8 cellular contexts compared by ENCODE assay signal in the genomic region with DNA sequence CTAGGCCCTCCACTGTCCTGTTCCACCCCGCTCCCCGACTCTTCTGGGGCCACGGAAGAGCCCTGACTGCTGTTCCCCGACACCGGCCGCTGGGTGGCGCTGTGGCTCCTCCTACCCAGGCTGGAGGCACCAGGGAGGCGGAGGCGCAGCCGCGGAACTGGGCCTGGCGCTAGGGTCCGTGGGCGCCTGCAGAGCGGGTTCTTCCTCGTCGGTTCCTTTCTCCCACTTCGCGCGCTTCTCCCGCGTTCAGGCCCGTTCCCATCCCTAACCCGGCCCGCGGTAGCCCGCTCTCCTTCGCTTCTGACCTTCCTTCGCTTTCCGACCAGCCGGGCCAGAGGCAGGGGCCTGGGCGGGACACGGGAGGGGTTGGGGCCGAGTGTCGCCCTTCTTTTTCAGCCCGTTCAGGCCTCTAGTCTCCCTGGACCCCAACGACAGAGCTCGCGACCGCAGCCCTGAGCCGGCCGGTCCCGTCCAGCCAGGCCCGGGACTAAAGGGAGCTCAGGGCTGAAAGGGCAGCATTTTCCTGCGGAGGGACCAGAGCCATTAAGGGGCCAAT. TPM values are rescaled to one million over a fixed set of nuclear protein-coding genes. Genes with fewer than 3 reads are reported as not detected.
DNase-seq lines count a peak whose midpoint lies in the region; ATAC-seq, FAIRE-seq and TF ChIP-seq lines count a peak whose summit lies in the region.

No MANE protein-coding gene starts in this region.

- no peak for FAIRE-seq in frontal cortex (lab: Jason Lieb, UNC)

- POLR2A ChIA-PET in Panc1 (lab: Charles Lee), result interaction anchor here (0.5 kb wide), 1 partner anchor 74 kb away, joined by 3 read pairs; no protein-coding TSS in a partner anchor

- intact Hi-C loops in Panc1 (cut with micrococcal nuclease; ENCODE audit: unreplicated experiment), result loop anchor here (5.0 to 10.0 kb wide), 2 partner anchors 79 to 556 kb away; a partner anchor contains a TSS
- intact Hi-C loops in ovary (cut with DNase I), result loop anchor here in 3 of 4 donors (5.0 to 10.0 kb wide), 3 partner anchors 79 to 559 kb away; a partner anchor contains a TSS
- intact Hi-C loops in testis (cut with DNase I; ENCODE audit: low total_unique reads), result no loop called here

- TF ChIP-seq CTCF in Panc1 (IDR thresholded peaks at IDR 0.05) (peak; percentile 86), ovary (IDR thresholded peaks at IDR 0.05) (peak; percentile 61 to 70 (median 63)), testis (IDR thresholded peaks at IDR 0.05) (peak; percentile 58 to 76 (median 64))

- 19 to 41% (median 31%) methylated on average over 43 to 45 of the region's 45 CpGs for WGBS in ovary, 3 donors
- 1 to 4% methylated on average over 5 to 29 of the region's 45 CpGs for WGBS in testis, 2 donors

- no peaks in the 10 kb centered on the region; the same call in 1 of the 2 replicates for H3K27me3 ChIP-seq in Panc1 (ENCODE audit: control insufficient read depth, insufficient read depth, low read length)
- no peaks in the 10 kb centered on the region for H3K27me3 ChIP-seq in ovary
- H3K27me3 ChIP-seq in testis, result no peaks in the 10 kb centered on the region

- no peaks in the 10 kb centered on the region for H3K36me3 ChIP-seq in Panc1 (ENCODE audit: control insufficient read depth, insufficient read depth, low read length)
- no peaks in the 10 kb centered on the region for H3K36me3 ChIP-seq in ovary
- H3K36me3 ChIP-seq in testis (ENCODE audit: low read depth, missing control alignments), result no peaks in the 10 kb centered on the region

- H3K4me3 ChIP-seq in Panc1 (ENCODE audit: low read depth in 2 of 2, low read length in 2 of 2) (peak overlapping the region; percentile 34 to 52), ovary (peak overlapping the region; percentile 34), testis (peak overlapping the region; percentile 21 to 52)

- in situ Hi-C loops in Panc1 (cut with HindIII; ENCODE audit: low pct_unique_long_range_greater_than_20kb, low sequenced_read_pairs), result no loop called here

- ATAC-seq in HG03066 (IDR thresholded peaks at IDR 0.05; ENCODE audit: low read depth, unreplicated experiment), result peak; percentile 80
- peak; percentile 97 for ATAC-seq in Panc1

- BruUV-seq in Panc1 (replicated peaks; lab: Mats Ljungman, UMichigan), result no TSS peak

- TF ChIP-seq POLR2A in ovary (IDR thresholded peaks at IDR 0.05) (no peak), testis (IDR thresholded peaks at IDR 0.05) (no peak)

- H3K27ac ChIP-seq in Panc1 (ENCODE audit: low read length), result no peak overlapping the region
- no peak overlapping the region for H3K27ac ChIP-seq in ovary
- peak overlapping the region in 1 of 2 donors; percentile 33 for H3K27ac ChIP-seq in testis

- H3K4me1 ChIP-seq in Panc1 (ENCODE audit: control insufficient read depth, insufficient read depth, low read length) (no peaks in the 10 kb centered on the region), ovary (ENCODE audit: insufficient read depth) (no peaks in the 10 kb centered on the region), testis (no peaks in the 10 kb centered on the region)

- no peak for TF ChIP-seq EP300 in ovary (IDR thresholded peaks at IDR 0.05)

- H3K9me3 ChIP-seq in Panc1 (ENCODE audit: control insufficient read depth, insufficient read depth, low read depth, low read length), result no peaks in the 10 kb centered on the region
- no peaks in the 10 kb centered on the region for H3K9me3 ChIP-seq in ovary
- no peaks in the 10 kb centered on the region for H3K9me3 ChIP-seq in testis

- CTCF ChIA-PET in Panc1 (lab: Charles Lee), result interaction anchor here (0.6 to 1.2 kb wide), 3 partner anchors 80 to 492 kb away, joined by 3 to 5 read pairs (median 4); no protein-coding TSS in a partner anchor

- DNase-seq in NCI-H524 (lab: John Stamatoyannopoulos, UW) (peak; percentile 61 to 70), NCI-H524 treated with DMSO at 0.1 percent for 48 hours (lab: John Stamatoyannopoulos, UW) (no peak), Panc1 (ENCODE audit: low read depth, low spot score) (no peak), frontal cortex (ENCODE audit: low spot score in 2 of 2) (peak; percentile 45 to 67), ovary (peak; percentile 69 to 84 (median 80)), testis (peak; percentile 81)
- peak; percentile 35 for DNase-seq in activated gamma-delta T cell treated with anti-CD3 and anti-CD28 coated beads, Interleukin-2, amount 50 U/mL, for 16 hours (ENCODE audit: low read depth)

RNA-seq across cellular contexts. Expression of a gene that starts 34.3 kb away (rescaled TPM):
- total RNA-seq in Panc1 (2021; ENCODE audit: unreplicated experiment), result 1.5 TPM
- 1.1 TPM for polyA plus RNA-seq in Panc1 (2012; ENCODE audit: insufficient read length)
- total RNA-seq in frontal cortex, result 2.0 TPM
- total RNA-seq in ovary, result under 1 TPM in 6 of 7 donors, not detected in 1; 0.28 to 0.77 (median 0.50) TPM
- under 1 TPM; 0.07 to 0.20 TPM for polyA plus RNA-seq in ovary
- total RNA-seq in testis, result 1 to 10 TPM; 3.7 to 4.1 TPM
- polyA plus RNA-seq in testis (ENCODE audit: insufficient read depth, low read depth, low replicate concordance), result 2.3 TPM

Comparison
In these comparisons a context has a peak if more than half of its experiments do, and no peak if none do; other contexts are left out.
1. DNase-seq: peak in NCI-H524 (2 of 2), activated gamma-delta T cell treated with anti-CD3 and anti-CD28 coated beads, Interleukin-2, amount 50 U/mL, for 16 hours (single experiment), frontal cortex (2 of 2), ovary (5 of 5) and testis (single experiment); none in NCI-H524 treated with DMSO at 0.1 percent for 48 hours (single experiment) and Panc1 (single experiment).
2. Peak in every context shown above with its lines, with median percentiles within 50 percentile points of each other: H3K4me3 ChIP-seq and CTCF ChIP-seq.